ENCODE assay signal across 11 cellular contexts in genomic region chr14:59245809-59246295, GRCh38. TPM values are rescaled to one million over a fixed set of nuclear protein-coding genes. Genes with fewer than 3 reads are reported as not detected.
DNase-seq lines count a peak whose midpoint lies in the region; ATAC-seq and TF ChIP-seq lines count a peak whose summit lies in the region.
"Had no signal": no experiment of that assay in that cellular context is flagged by ENCODE, and none has a peak within 500 bp of the region (broad histone marks: within the 10 kb centered on the region; RNA-seq: fewer than 3 reads in every experiment).

No MANE protein-coding gene starts in this region.

- DNase-seq in GM06990 (ENCODE audit: extremely low read depth, insufficient read length) (peak; percentile 26), HuH-7 (ENCODE audit: low spot score) (no peak), ACHN (no peak), OCI-M2 (lab: John Stamatoyannopoulos, UW; ENCODE audit: unreplicated experiment) (no peak), adrenal gland (no peak)
- DNase-seq: activated CD4-positive, alpha-beta T cell treated with anti-CD3 and anti-CD28 coated beads for 36 hours; SHP77 had no signal

- no peaks in the 10 kb centered on the region for H3K9me3 ChIP-seq in adrenal gland (replicated peaks in 1 of 3)

- no peak overlapping the region for H3K27ac ChIP-seq in adrenal gland

- TF ChIP-seq POLR2A in adrenal gland (IDR thresholded peaks at IDR 0.05), result no peak

- peak; percentile 74 for ATAC-seq in GM19351 (IDR thresholded peaks at IDR 0.05; ENCODE audit: unreplicated experiment)
- ATAC-seq in HG02763 (IDR thresholded peaks at IDR 0.05; ENCODE audit: unreplicated experiment), result peak; percentile 78
- peak; percentile 79 for ATAC-seq in HG03469 (IDR thresholded peaks at IDR 0.05; ENCODE audit: unreplicated experiment)
- ATAC-seq: activated CD4-positive, alpha-beta T cell treated with anti-CD3 and anti-CD28 coated beads for 36 hours had no signal

- WGBS in adrenal gland, 4 donors, result 65 to 83% (median 76%) methylated on average over 1 of the region's 1 CpG

- H3K4me1 ChIP-seq in adrenal gland (replicated peaks in 1 of 2), result peaks cover 0 to 14% of the 10 kb centered on the region in 2 donors

- in situ Hi-C loops in ACHN (cut with HindIII; ENCODE audit: low pct_ligation_motif_present, low pct_unique_long_range_greater_than_20kb, low sequenced_read_pairs), result no loop called here

- no peaks in the 10 kb centered on the region for H3K27me3 ChIP-seq in GM06990 (replicated peaks; ENCODE audit: control insufficient read depth, insufficient read depth, low read length)
- no peaks in the 10 kb centered on the region for H3K27me3 ChIP-seq in adrenal gland
- H3K27me3 ChIP-seq: hepatocyte had no signal

- H3K36me3 ChIP-seq in GM06990 (ENCODE audit: control insufficient read depth, insufficient read depth, low read length) (no peaks in the 10 kb centered on the region), adrenal gland (replicated peaks in 1 of 2) (no peaks in the 10 kb centered on the region)

- no peak overlapping the region for H3K4me3 ChIP-seq in GM06990 (replicated peaks; ENCODE audit: low read depth, low read length)
- no peak overlapping the region for H3K4me3 ChIP-seq in adrenal gland
- H3K4me3 ChIP-seq: hepatocyte had no signal

- no peak for TF ChIP-seq CTCF in GM06990 (IDR thresholded peaks at IDR 0.05; ENCODE audit: insufficient read depth, low read length, poor library complexity, severe bottlenecking)
- no peak for TF ChIP-seq CTCF in adrenal gland (IDR thresholded peaks at IDR 0.05)

- intact Hi-C loops in adrenal gland (cut with DNase I), result no loop called here

RNA-seq across cellular contexts. Expression of gene DAAM1, which starts 57.4 kb away (rescaled TPM):
- 10 to 100 TPM; 13.0 to 37.4 (median 27.7) TPM for total RNA-seq in adrenal gland
- polyA plus RNA-seq in adrenal gland, result 10 to 100 TPM in 2 of 3 donors, 1 to 10 TPM in 1; 7.4 to 19.5 (median 13.9) TPM
